ENCODE assay signal across 8 cellular contexts in genomic region chr15:29089731-29090616, GRCh38.
A peak's percentile ranks its signal among the peaks of the same experiment; 100 is the strongest.
DNase-seq lines count a peak whose midpoint lies in the region; ATAC-seq and TF ChIP-seq lines count a peak whose summit lies in the region.

No MANE protein-coding gene starts in this region.

- intact Hi-C loops in testis (cut with DNase I; ENCODE audit: low total_unique reads): no loop called here
- intact Hi-C loops in Right ventricle myocardium superior (cut with DNase I): no loop called here

- H3K27me3 Mint-ChIP-seq in CD8-positive, alpha-beta memory T cell: no peaks in the 10 kb centered on the region
- H3K27me3 Mint-ChIP-seq in naive thymus-derived CD8-positive, alpha-beta T cell: no peaks in the 10 kb centered on the region

- peak overlapping the region; percentile 8 for H3K4me3 ChIP-seq in CD8-positive, alpha-beta memory T cell (ENCODE audit: low read length)
- peak overlapping the region; percentile 39 for H3K4me3 ChIP-seq in Loucy (ENCODE audit: low read length, poor library complexity, severe bottlenecking)
- no peak overlapping the region for H3K4me3 ChIP-seq in adipocyte (ENCODE audit: low read length)
- H3K4me3 ChIP-seq in testis: no peak overlapping the region

- H3K27me3 ChIP-seq in CD8-positive, alpha-beta memory T cell (ENCODE audit: insufficient read depth, low read length, poor library complexity, severe bottlenecking): no peaks in the 10 kb centered on the region
- H3K27me3 ChIP-seq in Loucy (ENCODE audit: insufficient read depth, low read length, poor library complexity, severe bottlenecking): no peaks in the 10 kb centered on the region
- H3K27me3 ChIP-seq in adipocyte (replicated peaks; ENCODE audit: control insufficient read depth, insufficient read depth, low read length): peaks cover 24% of the 10 kb centered on the region
- H3K27me3 ChIP-seq in testis: no peaks in the 10 kb centered on the region

- H3K27ac ChIP-seq in CD8-positive, alpha-beta memory T cell (ENCODE audit: low read depth, low read length): no peak overlapping the region
- no peak overlapping the region for H3K27ac ChIP-seq in testis

- peak overlapping the region; percentile 56 for H3K4me2 ChIP-seq in Loucy (ENCODE audit: low read depth, low read length, poor library complexity, severe bottlenecking)

- ATAC-seq in naive thymus-derived CD8-positive, alpha-beta T cell: peak; percentile 48 to 51
- ATAC-seq in HG03025 (IDR thresholded peaks at IDR 0.05; ENCODE audit: low FRiP score, unreplicated experiment) (no peak), Right ventricle myocardium superior (ENCODE audit: poor library complexity) (no peak)

- peak overlapping the region; percentile 23 to 93 (median 79) for H3K4me3 Mint-ChIP-seq in CD8-positive, alpha-beta memory T cell
- H3K4me3 Mint-ChIP-seq in naive thymus-derived CD8-positive, alpha-beta T cell: peak overlapping the region; percentile 39 to 74 (median 56)

- peaks cover 0 to 36% (median 7%) of the 10 kb centered on the region in 3 donors for H3K36me3 Mint-ChIP-seq in CD8-positive, alpha-beta memory T cell
- peaks cover 0 to 58% (median 10%) of the 10 kb centered on the region in 3 donors for H3K36me3 Mint-ChIP-seq in naive thymus-derived CD8-positive, alpha-beta T cell

- peaks cover 18% of the 10 kb centered on the region for H3K4me1 ChIP-seq in CD8-positive, alpha-beta memory T cell (ENCODE audit: insufficient read depth, low read length)
- H3K4me1 ChIP-seq in Loucy (ENCODE audit: insufficient read depth, low read length, poor library complexity, severe bottlenecking): peaks cover 5% of the 10 kb centered on the region
- H3K4me1 ChIP-seq in adipocyte (ENCODE audit: control insufficient read depth, insufficient read depth, low read length): no peaks in the 10 kb centered on the region
- H3K4me1 ChIP-seq in testis: no peaks in the 10 kb centered on the region

- POLR2A ChIA-PET in CD8-positive, alpha-beta memory T cell (lab: Charles Lee): interaction anchor here (0.5 kb wide), 1 partner anchor 205 kb away, joined by 3 read pairs; no protein-coding TSS in a partner anchor
- POLR2A ChIA-PET in naive thymus-derived CD8-positive, alpha-beta T cell (lab: Charles Lee): interaction anchor here (0.5 to 2.5 kb wide), 3 partner anchors 205 to 216 kb away, joined by 3 to 9 read pairs (median 4); partner anchors contain the start of gene APBA2

- H2AFZ ChIP-seq in Loucy (ENCODE audit: low read length): no peak overlapping the region

- peak overlapping the region; percentile 19 to 94 (median 78) for H3K27ac Mint-ChIP-seq in CD8-positive, alpha-beta memory T cell
- H3K27ac Mint-ChIP-seq in naive thymus-derived CD8-positive, alpha-beta T cell: peak overlapping the region; percentile 35 to 93 (median 72)

- CTCF ChIA-PET in CD8-positive, alpha-beta memory T cell (lab: Charles Lee): interaction anchor here (0.8 to 3.7 kb wide), 29 partner anchors 10 to 300 kb away, joined by 3 to 22 read pairs (median 5); partner anchors contain the start of gene APBA2

- H4K20me1 ChIP-seq in Loucy (ENCODE audit: insufficient read depth, low read length, poor library complexity, severe bottlenecking): no peaks in the 10 kb centered on the region

- TF ChIP-seq CTCF in Loucy (conservative IDR thresholded peaks at IDR 0.05; ENCODE audit: low read length) (peak; percentile 66), testis (IDR thresholded peaks at IDR 0.05) (no peak)

- no peaks in the 10 kb centered on the region for H3F3A ChIP-seq in Loucy (ENCODE audit: low read depth)

- WGBS in testis, 2 donors: 66 to 82% methylated on average over 12 to 16 of the region's 16 CpGs

- TF ChIP-seq POLR2A in testis (IDR thresholded peaks at IDR 0.05): no peak

- no peaks in the 10 kb centered on the region for H3K79me2 ChIP-seq in Loucy (ENCODE audit: insufficient read depth, low read length)

- peaks cover 27 to 41% (median 34%) of the 10 kb centered on the region in 3 donors for H3K4me1 Mint-ChIP-seq in CD8-positive, alpha-beta memory T cell
- H3K4me1 Mint-ChIP-seq in naive thymus-derived CD8-positive, alpha-beta T cell: peaks cover 27 to 56% (median 41%) of the 10 kb centered on the region in 4 donors

- H3K9ac ChIP-seq in Loucy (ENCODE audit: low read depth, low read length, poor library complexity, severe bottlenecking) (peak overlapping the region; percentile 30), adipocyte (ENCODE audit: low read length) (no peak overlapping the region)

- H3K9me3 ChIP-seq in CD8-positive, alpha-beta memory T cell (ENCODE audit: low read length): no peaks in the 10 kb centered on the region
- H3K9me3 ChIP-seq in Loucy (ENCODE audit: insufficient read depth, low read depth, low read length) (no peaks in the 10 kb centered on the region), adipocyte (ENCODE audit: control insufficient read depth, low read length) (no peaks in the 10 kb centered on the region), testis (no peaks in the 10 kb centered on the region)

- no peaks in the 10 kb centered on the region for H3K9me2 ChIP-seq in Loucy (replicated peaks; ENCODE audit: low read depth, low read length)

- H3K9me3 Mint-ChIP-seq in CD8-positive, alpha-beta memory T cell: no peaks in the 10 kb centered on the region
- H3K9me3 Mint-ChIP-seq in naive thymus-derived CD8-positive, alpha-beta T cell: no peaks in the 10 kb centered on the region

- H3K36me3 ChIP-seq in CD8-positive, alpha-beta memory T cell (ENCODE audit: insufficient read depth, low read length): no peaks in the 10 kb centered on the region
- H3K36me3 ChIP-seq in Loucy (ENCODE audit: insufficient read depth, low read length) (peaks cover 14% of the 10 kb centered on the region; the same call in 1 of the 2 replicates), adipocyte (ENCODE audit: control insufficient read depth, insufficient read depth, low read length, severe bottlenecking) (no peaks in the 10 kb centered on the region), testis (ENCODE audit: low read depth, missing control alignments) (no peaks in the 10 kb centered on the region)

- peak in 3 of 5 donors; percentile 18 to 45 (median 39) for DNase-seq in CD8-positive, alpha-beta memory T cell
- DNase-seq in adipocyte (ENCODE audit: low read depth) (peak; percentile 38), NCI-H2081 treated with DMSO at 0.1 percent for 48 hours (lab: John Stamatoyannopoulos, UW) (no peak), testis (no peak), Right ventricle myocardium superior (no peak)
- peak in 5 of 10 donors; percentile 5 to 58 (median 37) for DNase-seq in naive thymus-derived CD8-positive, alpha-beta T cell

Comparison
In these comparisons a context has a peak if more than half of its experiments do, and no peak if none do; other contexts are left out.
1. DNase-seq: peak in CD8-positive, alpha-beta memory T cell (3 of 5) and adipocyte (single experiment); none in NCI-H2081 treated with DMSO at 0.1 percent for 48 hours (single experiment), testis (single experiment) and Right ventricle myocardium superior (single experiment).
2. H3K4me3 ChIP-seq: peak in CD8-positive, alpha-beta memory T cell (single experiment) and Loucy (single experiment); none in adipocyte (single experiment) and testis (0 of 2).
3. ATAC-seq: peak in naive thymus-derived CD8-positive, alpha-beta T cell (2 of 2); none in HG03025 (single experiment) and Right ventricle myocardium superior (single experiment).